ENCODE assay signal across 2 cellular contexts in the genomic region with DNA sequence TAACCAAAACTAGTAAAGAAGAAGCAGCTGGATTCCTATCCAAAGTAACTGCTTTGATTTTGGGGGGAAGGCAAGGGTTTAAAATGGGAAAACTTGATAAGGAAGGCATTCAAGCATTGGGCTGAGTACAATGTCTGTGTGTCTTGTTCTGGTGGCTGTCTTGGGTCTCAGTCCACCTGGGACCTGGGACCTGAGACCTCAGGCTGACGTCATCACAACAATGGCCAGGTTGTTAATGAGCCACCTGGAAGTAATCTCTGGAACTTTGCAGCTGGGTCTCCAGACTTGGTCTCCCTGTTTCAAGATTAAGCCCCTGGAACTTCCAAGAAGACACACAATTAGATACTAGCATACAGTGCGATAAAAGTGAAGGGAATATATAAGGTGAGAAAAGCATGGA.
TF ChIP-seq lines count a peak whose summit lies in the region.

No MANE protein-coding gene starts in this region.

TF ChIP-seq in HepG2, 621 proteins besides CTCF, POLR2A, EP300 and RAD21:
- TF ChIP-seq CREB1 (IDR thresholded peaks at IDR 0.05) (peak; percentile 86), CREB1 (CRISPR knock-in tag; IDR thresholded peaks at IDR 0.05) (no peak), ATF7 (IDR thresholded peaks at IDR 0.05) (peak; percentile 80), ATF7 (CRISPR knock-in tag; IDR thresholded peaks at IDR 0.05) (no peak), FOXC1 (CRISPR knock-in tag; IDR thresholded peaks at IDR 0.05; ENCODE audit: borderline replicate concordance) (no peak)

TF ChIP-seq in K562, 482 proteins besides CTCF, POLR2A, EP300 and RAD21:
- TF ChIP-seq KAT2B (IDR thresholded peaks at IDR 0.05; ENCODE audit: low read depth, low read length) (no peak), TEAD4 (IDR thresholded peaks at IDR 0.05; ENCODE audit: low read length) (no peak), TEAD4 (CRISPR knock-in tag; IDR thresholded peaks at IDR 0.05; ENCODE audit: borderline replicate concordance) (no peak), ZNF79 (CRISPR knock-in tag; IDR thresholded peaks at IDR 0.05; ENCODE audit: low read depth) (no peak), SRSF7 (optimal IDR thresholded peaks at IDR 0.05; ENCODE audit: low read depth, low read length) (no peak), RBM34 (IDR thresholded peaks at IDR 0.05; ENCODE audit: borderline replicate concordance, insufficient read depth, low read length) (no peak), CCAR2 (IDR thresholded peaks at IDR 0.05; ENCODE audit: low read depth, low read length) (no peak)
- TF ChIP-seq, protein P1, sequence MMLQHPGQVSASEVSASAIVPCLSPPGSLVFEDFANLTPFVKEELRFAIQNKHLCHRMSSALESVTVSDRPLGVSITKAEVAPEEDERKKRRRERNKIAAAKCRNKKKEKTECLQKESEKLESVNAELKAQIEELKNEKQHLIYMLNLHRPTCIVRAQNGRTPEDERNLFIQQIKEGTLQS (IDR thresholded peaks at IDR 0.05), result peak; percentile 30; the same call in 1 of the 2 replicates
- TF ChIP-seq, protein P1 (CRISPR knock-in tag; conservative IDR thresholded peaks at IDR 0.05), result no peak
